Comparison of ENCODE assay signal across 19 cellular contexts in genomic region chr18:21433436-21433835, GRCh38.
DNase-seq lines count a peak whose midpoint lies in the region; ATAC-seq and TF ChIP-seq lines count a peak whose summit lies in the region.
"Had no signal": no experiment of that assay in that cellular context is flagged by ENCODE, and none has a peak within 500 bp of the region (broad histone marks: within the 10 kb centered on the region; RNA-seq: fewer than 3 reads in every experiment).

No MANE protein-coding gene starts in this region.

- H3K79me1 ChIP-seq in mesenchymal stem cell (replicated peaks; ENCODE audit: low read length, poor library complexity, severe bottlenecking) = no peaks in the 10 kb centered on the region

- H3K27me3 ChIP-seq in RWPE2 (ENCODE audit: insufficient read depth, poor library complexity, severe bottlenecking) (no peaks in the 10 kb centered on the region), mesenchymal stem cell (ENCODE audit: control insufficient read depth in 1 of 2, insufficient read depth in 1 of 2, low read length in 2 of 2) (no peaks in the 10 kb centered on the region)

- H3K27ac ChIP-seq in RWPE2 (ENCODE audit: poor library complexity, severe bottlenecking) (peak overlapping the region; percentile 30), mesenchymal stem cell (ENCODE audit: low read length, poor library complexity, severe bottlenecking) (no peak overlapping the region)

- no peak overlapping the region for H2AK5ac ChIP-seq in mesenchymal stem cell (ENCODE audit: low read length, severe bottlenecking)

- H3K4me1 ChIP-seq in RWPE2 (ENCODE audit: insufficient read depth, poor library complexity, severe bottlenecking) = peaks cover 10% of the 10 kb centered on the region
- no peaks in the 10 kb centered on the region for H3K4me1 ChIP-seq in mesenchymal stem cell (ENCODE audit: control insufficient read depth, insufficient read depth, low read depth, low read length)

- no peak overlapping the region for H4K91ac ChIP-seq in mesenchymal stem cell (ENCODE audit: low read length)

- no peak overlapping the region for H2BK15ac ChIP-seq in mesenchymal stem cell (ENCODE audit: low read depth, poor library complexity, severe bottlenecking)

- no peaks in the 10 kb centered on the region for H3K36me3 ChIP-seq in RWPE2 (ENCODE audit: low read depth)
- H3K36me3 ChIP-seq in mesenchymal stem cell (ENCODE audit: control insufficient read depth in 1 of 2, insufficient read depth in 2 of 2, low read depth in 1 of 2, low read length in 2 of 2) = no peaks in the 10 kb centered on the region

- no peak overlapping the region for H4K8ac ChIP-seq in mesenchymal stem cell (ENCODE audit: low read length)

- ATAC-seq in RWPE2 (ENCODE audit: low read depth) = peak; percentile 97
- ATAC-seq: K562 had no signal

- no peak overlapping the region for H3K14ac ChIP-seq in mesenchymal stem cell (ENCODE audit: low read length in 2 of 2)

- H3K18ac ChIP-seq in mesenchymal stem cell (ENCODE audit: low read depth in 1 of 2, low read length in 2 of 2) = no peak overlapping the region

- H2BK5ac ChIP-seq in mesenchymal stem cell (ENCODE audit: low read depth, low read length, poor library complexity, severe bottlenecking) = no peak overlapping the region

- TF ChIP-seq CTCF in RWPE2 (IDR thresholded peaks at IDR 0.05; ENCODE audit: poor library complexity, severe bottlenecking) = no peak
- no peak for TF ChIP-seq CTCF in epithelial cell of proximal tubule (conservative IDR thresholded peaks at IDR 0.05; ENCODE audit: low read depth, low read length)

- H3K9ac ChIP-seq in mesenchymal stem cell (ENCODE audit: low read length) = no peak overlapping the region

- H2BK12ac ChIP-seq in mesenchymal stem cell (ENCODE audit: low read length in 2 of 2) = no peak overlapping the region

- WGBS in mesenchymal stem cell = 90% methylated on average over 1 of the region's 1 CpG

- no peaks in the 10 kb centered on the region for H3K9me3 ChIP-seq in RWPE2 (ENCODE audit: severe bottlenecking)
- H3K9me3 ChIP-seq in mesenchymal stem cell (ENCODE audit: control insufficient read depth, low read length) = no peaks in the 10 kb centered on the region

- no peak overlapping the region for H3K23ac ChIP-seq in mesenchymal stem cell (ENCODE audit: low read length in 2 of 2)

- H2AFZ ChIP-seq in mesenchymal stem cell (ENCODE audit: low read depth, low read length) = no peak overlapping the region

- no peak overlapping the region for H2BK120ac ChIP-seq in mesenchymal stem cell (ENCODE audit: low read depth, low read length)

- peak; percentile 50 for DNase-seq in HPDE6-E6E7 (ENCODE audit: extremely low spot score)
- DNase-seq in RWPE2 (ENCODE audit: low spot score) = no peak
- peak; percentile 43 for DNase-seq in epithelial cell of proximal tubule (ENCODE audit: low read depth)
- peak; percentile 77 for DNase-seq in renal cortical epithelial cell (ENCODE audit: low read depth)
- no peak for DNase-seq in mesenchymal stem cell
- no peak for DNase-seq in DMS 273 (lab: John Stamatoyannopoulos, UW; ENCODE audit: unreplicated experiment)
- DNase-seq in islet precursor cell = no peak
- DNase-seq: C1 segment of cervical spinal cord; CD8-positive, alpha-beta memory T cell; DMS 273 treated with DMSO at 0.1 percent for 48 hours; DND-41; H7; HFFc6; NCI-H1417 treated with DMSO at 0.1 percent for 48 hours; NCI-H1930; NCI-H345; NCI-H524 treated with DMSO at 0.1 percent for 48 hours; RPMI8226 had no signal

- no peak overlapping the region for H3K4me2 ChIP-seq in mesenchymal stem cell (ENCODE audit: low read length, poor library complexity, severe bottlenecking)

- no peak overlapping the region for H3K4ac ChIP-seq in mesenchymal stem cell (ENCODE audit: low read depth in 1 of 2, low read length in 2 of 2)

- H3K4me3 ChIP-seq in RWPE2 (ENCODE audit: severe bottlenecking) (no peak overlapping the region), epithelial cell of proximal tubule (ENCODE audit: low read depth, low read length) (no peak overlapping the region), mesenchymal stem cell (ENCODE audit: insufficient read depth in 1 of 2, low read depth in 1 of 2, low read length in 2 of 2) (no peak overlapping the region)
- H3K4me3 ChIP-seq: K562 had no signal

Comparison
In these comparisons a context has a peak if more than half of its experiments do, and no peak if none do; other contexts are left out.
1. DNase-seq: peak in HPDE6-E6E7 (single experiment), epithelial cell of proximal tubule (single experiment) and renal cortical epithelial cell (single experiment); none in RWPE2 (single experiment), mesenchymal stem cell (single experiment), DMS 273 (single experiment) and islet precursor cell (single experiment).